ENCODE assay signal across 12 cellular contexts in genomic region chr2:11904029-11904428, GRCh38.
A peak's percentile ranks its signal among the peaks of the same experiment; 100 is the strongest.
DNase-seq lines count a peak whose midpoint lies in the region; TF ChIP-seq lines count a peak whose summit lies in the region.
"Had no signal": no experiment of that assay in that cellular context is flagged by ENCODE, and none has a peak within 500 bp of the region (broad histone marks: within the 10 kb centered on the region; RNA-seq: fewer than 3 reads in every experiment).

No MANE protein-coding gene starts in this region.

- H3K79me1 ChIP-seq in H9 (ENCODE audit: insufficient read depth, low read depth, low read length, poor library complexity, severe bottlenecking) = no peaks in the 10 kb centered on the region

- no peak overlapping the region for H4K8ac ChIP-seq in H9 (replicated peaks; ENCODE audit: insufficient read length, low read depth, low read length)

- no peak overlapping the region for H4K91ac ChIP-seq in H9 (ENCODE audit: insufficient read length, low read depth, low read length)

- in situ Hi-C loops in GM13976 (cut with MboI; ENCODE audit: low sequenced_read_pairs, unreplicated experiment) = no loop called here

- no peak overlapping the region for H3K23ac ChIP-seq in H9 (ENCODE audit: insufficient read length, low read depth, low read length)

- no peak overlapping the region for H3K14ac ChIP-seq in H9 (ENCODE audit: insufficient read depth, low read length)

- no peaks in the 10 kb centered on the region; the same call in 1 of the 2 replicates for H3K27me3 ChIP-seq in H9 (ENCODE audit: insufficient read depth, low read length)
- H3K27me3 ChIP-seq: right atrium auricular region had no signal

- no peaks in the 10 kb centered on the region for H3K79me2 ChIP-seq in H9 (ENCODE audit: insufficient read depth, low read length)

- no peak overlapping the region for H2AFZ ChIP-seq in H9 (ENCODE audit: low read length)

- WGBS in H9 (ENCODE audit: extremely low coverage, insufficient read length, low lambda C conversion rate) = no CpG with 5 or more reads among the region's 5 CpGs

- no peak overlapping the region for H3K4ac ChIP-seq in H9 (ENCODE audit: low read depth, low read length)

- H2BK5ac ChIP-seq in H9 (ENCODE audit: insufficient read length, low read length) = no peak overlapping the region

- no peak overlapping the region for H2BK120ac ChIP-seq in H9 (ENCODE audit: low read depth, low read length, poor library complexity, severe bottlenecking)

- no peaks in the 10 kb centered on the region for H4K20me1 ChIP-seq in H9 (ENCODE audit: control insufficient read depth, insufficient read depth, insufficient read length)

- no peak overlapping the region for H2BK12ac ChIP-seq in H9 (ENCODE audit: insufficient read length, low read depth, low read length)

- no peak overlapping the region for H3K4me3 ChIP-seq in NB4 (ENCODE audit: low read depth, low read length)
- H3K4me3 ChIP-seq: right atrium auricular region had no signal

- no peaks in the 10 kb centered on the region for H3K4me1 ChIP-seq in H9 (ENCODE audit: insufficient read depth, low read length)
- H3K4me1 ChIP-seq: right atrium auricular region had no signal

- no peak overlapping the region for H2BK20ac ChIP-seq in H9 (ENCODE audit: low read depth, low read length, poor library complexity, severe bottlenecking)

- TF ChIP-seq CTCF in GM13976 (IDR thresholded peaks at IDR 0.05; ENCODE audit: borderline replicate concordance, control extremely low read depth, extremely low read depth, insufficient read depth, missing control alignments) = no peak
- TF ChIP-seq CTCF in H9 (conservative IDR thresholded peaks at IDR 0.05) = peak; percentile 22; the same call in 1 of the 3 replicates
- peak; percentile 36 for TF ChIP-seq CTCF in NB4 (IDR thresholded peaks at IDR 0.05; ENCODE audit: low read depth, low read length)

- no peak overlapping the region for H4K5ac ChIP-seq in H9 (ENCODE audit: insufficient read length, low read depth, low read length)

- H3K56ac ChIP-seq in H9 (ENCODE audit: insufficient read length, low read depth, low read length) = no peak overlapping the region

- DNase-seq in GM13976 (ENCODE audit: low spot score) (peak; percentile 48), H9 (no peak), NB4 (ENCODE audit: low read depth) (peak; percentile 75), germinal center (ENCODE audit: low spot score) (peak; percentile 90), HK-2 (ENCODE audit: unreplicated experiment) (no peak), occipital lobe (lab: John Stamatoyannopoulos, UW) (no peak), EL (no peak), NCI-H1436 (lab: John Stamatoyannopoulos, UW) (no peak)
- DNase-seq: CD4-positive, CD25-positive, alpha-beta regulatory T cell; hippocampal formation; NCI-H2227 treated with DMSO at 0.1 percent for 48 hours had no signal

- H2BK15ac ChIP-seq in H9 (ENCODE audit: low read depth, low read length) = no peak overlapping the region

- H3K9me3 ChIP-seq in H9 (ENCODE audit: control insufficient read depth, low read depth, low read length) = no peaks in the 10 kb centered on the region

- no peaks in the 10 kb centered on the region for H3K23me2 ChIP-seq in H9 (ENCODE audit: insufficient read length, low read depth, low read length, poor library complexity, severe bottlenecking)

- no peak for TF ChIP-seq POLR2A in NB4 (IDR thresholded peaks at IDR 0.05; ENCODE audit: extremely low read depth, insufficient read length)

- H3K27me3 Mint-ChIP-seq in H9 (ENCODE audit: low read depth) = no peaks in the 10 kb centered on the region; the same call in 1 of the 2 replicates
- H3K27me3 Mint-ChIP-seq: CD4-positive, CD25-positive, alpha-beta regulatory T cell had no signal

- no peak overlapping the region for H3T11ph ChIP-seq in H9 (ENCODE audit: low read length)

- no peak overlapping the region for H3K18ac ChIP-seq in H9 (ENCODE audit: insufficient read length, low read depth, low read length)

- H3K27ac Mint-ChIP-seq in H9 = no peak overlapping the region
- H3K27ac Mint-ChIP-seq: CD4-positive, CD25-positive, alpha-beta regulatory T cell had no signal

- H3K9me3 Mint-ChIP-seq in H9 = no peaks in the 10 kb centered on the region; a peak in 1 of 5 replicates

- H3K27ac ChIP-seq in H9 (ENCODE audit: insufficient read length, low read depth, low read length) = no peak overlapping the region
- H3K27ac ChIP-seq: right atrium auricular region had no signal

- H3K4me1 Mint-ChIP-seq in H9 = no peaks in the 10 kb centered on the region; a peak in 1 of 4 replicates
- H3K4me1 Mint-ChIP-seq: CD4-positive, CD25-positive, alpha-beta regulatory T cell had no signal

- H3K4me3 Mint-ChIP-seq in H9 = no peak overlapping the region
- H3K4me3 Mint-ChIP-seq: CD4-positive, CD25-positive, alpha-beta regulatory T cell had no signal

- H3K36me3 Mint-ChIP-seq in H9 (ENCODE audit: insufficient read depth in 1 of 3, low read depth in 3 of 3) = 0 out of 7 replicates have a peak, but pooled peaks cover 0 to 1% (median 0%) of the 10 kb centered on the region in 3 experiments
- H3K36me3 Mint-ChIP-seq: CD4-positive, CD25-positive, alpha-beta regulatory T cell had no signal

- no peak overlapping the region for H2AK5ac ChIP-seq in H9 (ENCODE audit: insufficient read length, low read length)

- H3K4me2 ChIP-seq in H9 (ENCODE audit: insufficient read depth, insufficient read length, low read length) = no peak overlapping the region

- no peak overlapping the region for H3K9ac ChIP-seq in H9 (ENCODE audit: extremely low read depth, insufficient read length, low read length)

Comparison
In these comparisons a context has a peak if more than half of its experiments do, and no peak if none do; other contexts are left out.
1. DNase-seq: peak in GM13976 (single experiment), NB4 (single experiment) and germinal center (single experiment); none in H9 (single experiment), HK-2 (single experiment), occipital lobe (single experiment), EL (single experiment) and NCI-H1436 (single experiment).